ENCODE assay signal across 1 cellular context in genomic region chr2:43267393-43267792, GRCh38.
TF ChIP-seq lines count a peak whose summit lies in the region.

No MANE protein-coding gene starts in this region.

TF ChIP-seq in SK-N-SH treated with all-trans-retinoic acid at 6 μM for 48 hours, 23 proteins besides CTCF, POLR2A, EP300 and RAD21 (continued from another document):
- no peak for TF ChIP-seq PATZ1 (CRISPR knock-in tag; IDR thresholded peaks at IDR 0.05; ENCODE audit: borderline replicate concordance)
